In the genomic region with DNA sequence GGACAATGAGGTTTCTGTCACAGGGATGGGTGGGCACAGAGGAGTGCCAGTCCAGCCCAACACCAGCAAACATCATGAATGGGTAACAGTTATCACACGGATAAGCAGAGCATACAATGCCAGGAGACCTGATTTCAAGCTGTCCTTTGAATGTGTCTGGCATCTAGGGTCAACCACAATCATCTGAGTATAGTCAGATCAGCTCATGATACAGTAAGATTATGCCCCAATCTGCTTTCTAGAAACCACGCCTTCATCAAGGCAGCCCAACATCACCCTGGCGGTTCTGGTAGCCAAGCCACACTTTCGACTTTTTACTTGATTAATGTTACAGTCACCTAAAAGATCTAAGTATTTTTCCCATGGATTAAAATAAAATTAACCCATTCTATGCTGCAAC, we compare ENCODE assay signal across 1 cellular context.
TF ChIP-seq lines count a peak whose summit lies in the region.

No MANE protein-coding gene starts in this region.

TF ChIP-seq in K562, 482 proteins besides CTCF, POLR2A, EP300 and RAD21:
- TF ChIP-seq CHCHD3 (CRISPR knock-in tag; IDR thresholded peaks at IDR 0.05) (no peak), DIDO1 (tag; IDR thresholded peaks at IDR 0.05; ENCODE audit: low read depth) (no peak), BRD9 (IDR thresholded peaks at IDR 0.05; ENCODE audit: low read depth, partially characterized antibody) (no peak), BRD4 (IDR thresholded peaks at IDR 0.05) (no peak), NR2C1 (IDR thresholded peaks at IDR 0.05) (no peak), NR2C1 (tag; IDR thresholded peaks at IDR 0.05) (no peak), TAF15 (IDR thresholded peaks at IDR 0.05; ENCODE audit: low read depth, low read length) (no peak), SNRNP70 (optimal IDR thresholded peaks at IDR 0.05; ENCODE audit: low read depth, low read length) (no peak), JUNB (CRISPR knock-in tag; conservative IDR thresholded peaks at IDR 0.05) (no peak), NFRKB (IDR thresholded peaks at IDR 0.05; ENCODE audit: low read depth) (no peak), MXD1 (CRISPR knock-in tag; IDR thresholded peaks at IDR 0.05; ENCODE audit: borderline replicate concordance, poor library complexity, severe bottlenecking) (no peak), DACH1 (IDR thresholded peaks at IDR 0.05; ENCODE audit: partially characterized antibody) (no peak), HOMEZ (CRISPR knock-in tag; IDR thresholded peaks at IDR 0.05) (no peak)
- TF ChIP-seq, protein P1, sequence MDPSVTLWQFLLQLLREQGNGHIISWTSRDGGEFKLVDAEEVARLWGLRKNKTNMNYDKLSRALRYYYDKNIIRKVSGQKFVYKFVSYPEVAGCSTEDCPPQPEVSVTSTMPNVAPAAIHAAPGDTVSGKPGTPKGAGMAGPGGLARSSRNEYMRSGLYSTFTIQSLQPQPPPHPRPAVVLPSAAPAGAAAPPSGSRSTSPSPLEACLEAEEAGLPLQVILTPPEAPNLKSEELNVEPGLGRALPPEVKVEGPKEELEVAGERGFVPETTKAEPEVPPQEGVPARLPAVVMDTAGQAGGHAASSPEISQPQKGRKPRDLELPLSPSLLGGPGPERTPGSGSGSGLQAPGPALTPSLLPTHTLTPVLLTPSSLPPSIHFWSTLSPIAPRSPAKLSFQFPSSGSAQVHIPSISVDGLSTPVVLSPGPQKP (CRISPR knock-in tag; IDR thresholded peaks at IDR 0.05), result no peak
